Comparison of ENCODE assay signal across 1 cellular context in the genomic region with DNA sequence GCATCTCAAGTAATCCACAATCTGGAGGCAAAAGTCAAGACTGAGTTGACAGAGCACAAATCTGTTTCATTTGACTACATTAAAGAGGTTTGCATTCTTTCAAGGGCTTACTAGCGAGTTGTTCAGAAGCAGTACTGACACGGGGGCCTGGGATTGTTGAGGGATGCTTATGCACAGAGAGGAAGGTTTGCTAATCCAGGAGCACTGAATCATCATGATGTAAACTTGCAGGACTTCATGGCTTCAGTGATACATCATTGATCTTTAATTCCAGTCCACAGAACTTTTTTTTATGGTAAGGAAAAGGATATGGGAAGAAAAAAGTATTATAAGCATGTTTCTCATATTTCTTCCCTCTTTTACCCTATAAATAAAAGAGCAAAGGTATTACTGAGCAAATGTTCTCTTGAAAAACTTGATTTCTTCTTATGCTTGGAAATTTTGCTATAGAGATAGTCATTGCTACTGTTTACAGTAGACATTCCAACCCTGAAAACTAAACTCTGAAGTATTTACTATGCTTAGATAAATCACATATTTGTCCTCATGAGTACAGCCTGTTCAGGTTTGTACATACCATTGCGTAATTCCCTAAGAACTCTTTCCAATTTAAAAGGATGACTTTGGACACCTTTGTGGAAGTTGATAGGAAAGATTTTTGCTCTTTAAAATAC.
TF ChIP-seq lines count a peak whose summit lies in the region.

No MANE protein-coding gene starts in this region.

TF ChIP-seq in SK-N-SH, 30 proteins besides CTCF, POLR2A, EP300 and RAD21 (continued from another document):
- TF ChIP-seq MAX (IDR thresholded peaks at IDR 0.05; ENCODE audit: low read depth) (0 out of 2 replicates have a peak, but pooled peaks have one; percentile 19), NFIC (IDR thresholded peaks at IDR 0.05; ENCODE audit: borderline replicate concordance) (no peak), FOXJ3 (CRISPR knock-in tag; IDR thresholded peaks at IDR 0.05) (no peak), RCOR1 (IDR thresholded peaks at IDR 0.05; ENCODE audit: low read length) (no peak), TEAD4 (IDR thresholded peaks at IDR 0.05; ENCODE audit: borderline replicate concordance, insufficient read depth) (peak; percentile 58; the same call in 1 of the 2 replicates), YY1 (IDR thresholded peaks at IDR 0.05; ENCODE audit: low read depth) (no peak), MEF2A (IDR thresholded peaks at IDR 0.05; ENCODE audit: borderline replicate concordance, low read depth) (no peak), GATA2 (CRISPR knock-in tag; IDR thresholded peaks at IDR 0.05) (no peak), SIN3A (IDR thresholded peaks at IDR 0.05; ENCODE audit: borderline replicate concordance, low read depth, low read length) (no peak), IRF3 (IDR thresholded peaks at IDR 0.05; ENCODE audit: low read depth, low read length) (no peak), GABPA (IDR thresholded peaks at IDR 0.05; ENCODE audit: low read depth) (no peak), USF1 (IDR thresholded peaks at IDR 0.05; ENCODE audit: borderline replicate concordance, low read depth) (no peak), PBX3 (IDR thresholded peaks at IDR 0.05) (peak; percentile 49), EZH2phosphoT487 (IDR thresholded peaks at IDR 0.05; ENCODE audit: borderline replicate concordance, low read depth) (no peak), RXRA (IDR thresholded peaks at IDR 0.05; ENCODE audit: borderline replicate concordance, low read depth) (0 out of 2 replicates have a peak, but pooled peaks have one; percentile 57), SMC3 (IDR thresholded peaks at IDR 0.05; ENCODE audit: low read depth, low read length) (no peak), CHD2 (IDR thresholded peaks at IDR 0.05; ENCODE audit: low read length, partially characterized antibody) (no peak), TCF12 (IDR thresholded peaks at IDR 0.05) (peak; percentile 20; the same call in 1 of the 2 replicates), FOSL2 (IDR thresholded peaks at IDR 0.05; ENCODE audit: borderline replicate concordance, low read depth) (peak; percentile 34; the same call in 1 of the 2 replicates), POLR2AphosphoS5 (IDR thresholded peaks at IDR 0.05; ENCODE audit: low read depth, low read length) (no peak; the same call in 1 of the 2 replicates), RFX5 (IDR thresholded peaks at IDR 0.05; ENCODE audit: low read length) (no peak), MXI1 (IDR thresholded peaks at IDR 0.05; ENCODE audit: low read depth, low read length) (no peak)
- TF ChIP-seq, protein P1, sequence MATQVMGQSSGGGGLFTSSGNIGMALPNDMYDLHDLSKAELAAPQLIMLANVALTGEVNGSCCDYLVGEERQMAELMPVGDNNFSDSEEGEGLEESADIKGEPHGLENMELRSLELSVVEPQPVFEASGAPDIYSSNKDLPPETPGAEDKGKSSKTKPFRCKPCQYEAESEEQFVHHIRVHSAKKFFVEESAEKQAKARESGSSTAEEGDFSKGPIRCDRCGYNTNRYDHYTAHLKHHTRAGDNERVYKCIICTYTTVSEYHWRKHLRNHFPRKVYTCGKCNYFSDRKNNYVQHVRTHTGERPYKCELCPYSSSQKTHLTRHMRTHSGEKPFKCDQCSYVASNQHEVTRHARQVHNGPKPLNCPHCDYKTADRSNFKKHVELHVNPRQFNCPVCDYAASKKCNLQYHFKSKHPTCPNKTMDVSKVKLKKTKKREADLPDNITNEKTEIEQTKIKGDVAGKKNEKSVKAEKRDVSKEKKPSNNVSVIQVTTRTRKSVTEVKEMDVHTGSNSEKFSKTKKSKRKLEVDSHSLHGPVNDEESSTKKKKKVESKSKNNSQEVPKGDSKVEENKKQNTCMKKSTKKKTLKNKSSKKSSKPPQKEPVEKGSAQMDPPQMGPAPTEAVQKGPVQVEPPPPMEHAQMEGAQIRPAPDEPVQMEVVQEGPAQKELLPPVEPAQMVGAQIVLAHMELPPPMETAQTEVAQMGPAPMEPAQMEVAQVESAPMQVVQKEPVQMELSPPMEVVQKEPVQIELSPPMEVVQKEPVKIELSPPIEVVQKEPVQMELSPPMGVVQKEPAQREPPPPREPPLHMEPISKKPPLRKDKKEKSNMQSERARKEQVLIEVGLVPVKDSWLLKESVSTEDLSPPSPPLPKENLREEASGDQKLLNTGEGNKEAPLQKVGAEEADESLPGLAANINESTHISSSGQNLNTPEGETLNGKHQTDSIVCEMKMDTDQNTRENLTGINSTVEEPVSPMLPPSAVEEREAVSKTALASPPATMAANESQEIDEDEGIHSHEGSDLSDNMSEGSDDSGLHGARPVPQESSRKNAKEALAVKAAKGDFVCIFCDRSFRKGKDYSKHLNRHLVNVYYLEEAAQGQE (IDR thresholded peaks at IDR 0.05; ENCODE audit: low read depth, low read length): no peak
- TF ChIP-seq, protein P2, sequence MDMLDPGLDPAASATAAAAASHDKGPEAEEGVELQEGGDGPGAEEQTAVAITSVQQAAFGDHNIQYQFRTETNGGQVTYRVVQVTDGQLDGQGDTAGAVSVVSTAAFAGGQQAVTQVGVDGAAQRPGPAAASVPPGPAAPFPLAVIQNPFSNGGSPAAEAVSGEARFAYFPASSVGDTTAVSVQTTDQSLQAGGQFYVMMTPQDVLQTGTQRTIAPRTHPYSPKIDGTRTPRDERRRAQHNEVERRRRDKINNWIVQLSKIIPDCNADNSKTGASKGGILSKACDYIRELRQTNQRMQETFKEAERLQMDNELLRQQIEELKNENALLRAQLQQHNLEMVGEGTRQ (IDR thresholded peaks at IDR 0.05; ENCODE audit: borderline replicate concordance, low read depth, low read length): no peak
